Comparison of ENCODE assay signal across 27 cellular contexts in the genomic region with DNA sequence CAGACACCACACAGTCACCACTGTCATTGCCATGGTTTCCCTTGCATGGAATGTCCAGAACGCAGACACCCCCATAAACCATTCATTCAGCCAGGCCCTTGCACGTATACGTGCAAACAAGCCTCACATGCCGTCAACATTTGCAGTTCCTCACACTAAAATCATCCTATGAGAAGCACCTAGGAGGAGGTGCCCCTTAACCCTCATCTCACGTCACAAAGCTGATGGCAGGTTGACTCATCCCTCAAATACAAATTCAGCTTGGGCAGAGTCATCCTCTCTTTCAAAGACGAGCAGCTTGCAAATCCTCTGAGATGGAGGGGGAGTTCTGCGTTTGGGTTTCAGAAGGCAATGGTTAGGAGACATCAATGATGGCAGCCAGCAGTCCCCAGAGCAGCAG. TPM values are rescaled to one million over a fixed set of nuclear protein-coding genes. Genes with fewer than 3 reads are reported as not detected.
"Had no signal": no experiment of that assay in that cellular context is flagged by ENCODE, and none has a peak within 500 bp of the region (broad histone marks: within the 10 kb centered on the region; RNA-seq: fewer than 3 reads in every experiment).

No MANE protein-coding gene starts in this region.

- H3K27ac ChIP-seq: body of pancreas, heart right ventricle, parathyroid adenoma, thoracic aorta, upper lobe of left lung, VCaP had no signal

- H3K4me3 Mint-ChIP-seq: activated CD4-positive, alpha-beta T cell treated with anti-CD3 and anti-CD28 coated beads, Interleukin-2, amount 10 ng/mL, durations not matched to agents 7 days and 5 days; activated CD8-positive, alpha-beta T cell treated with anti-CD3 and anti-CD28 coated beads, Interleukin-2, amount 10 ng/mL, durations not matched to agents 7 days and 5 days; activated T-helper 1 cell treated with anti-CD3 and anti-CD28 coated beads, Interleukin-12 subunit alpha, Interleukin-12 subunit beta, Interleukin-2, Interleukin-4 antibody, amounts not matched to agents 30 ng/mL and 10 ng/mL and 1 ng/mL, durations not matched to agents 14 hours and 24 hours and 36 hours; nephron had no signal

- H3K27ac Mint-ChIP-seq: activated CD4-positive, alpha-beta T cell treated with anti-CD3 and anti-CD28 coated beads, Interleukin-2, amount 10 ng/mL, durations not matched to agents 7 days and 5 days; activated CD8-positive, alpha-beta T cell treated with anti-CD3 and anti-CD28 coated beads, Interleukin-2, amount 10 ng/mL, durations not matched to agents 7 days and 5 days; activated T-helper 1 cell treated with anti-CD3 and anti-CD28 coated beads, Interleukin-12 subunit alpha, Interleukin-12 subunit beta, Interleukin-2, Interleukin-4 antibody, amounts not matched to agents 30 ng/mL and 10 ng/mL and 1 ng/mL, durations not matched to agents 14 hours and 24 hours and 36 hours; nephron had no signal

- H3K4me2 ChIP-seq: smooth muscle cell had no signal

- H3K9ac ChIP-seq: parathyroid adenoma had no signal

- H3K4me1 ChIP-seq: body of pancreas, heart right ventricle, parathyroid adenoma, upper lobe of left lung had no signal

- H2AFZ ChIP-seq: parathyroid adenoma had no signal

- H3K79me2 ChIP-seq: parathyroid adenoma had no signal

- H3K4me1 Mint-ChIP-seq: activated CD4-positive, alpha-beta T cell treated with anti-CD3 and anti-CD28 coated beads, Interleukin-2, amount 10 ng/mL, durations not matched to agents 7 days and 5 days; nephron had no signal

- H3K9me3 Mint-ChIP-seq: activated CD4-positive, alpha-beta T cell treated with anti-CD3 and anti-CD28 coated beads, Interleukin-2, amount 10 ng/mL, durations not matched to agents 7 days and 5 days; activated T-helper 1 cell treated with anti-CD3 and anti-CD28 coated beads, Interleukin-12 subunit alpha, Interleukin-12 subunit beta, Interleukin-2, Interleukin-4 antibody, amounts not matched to agents 30 ng/mL and 10 ng/mL and 1 ng/mL, durations not matched to agents 14 hours and 24 hours and 36 hours; nephron had no signal

- DNase-seq: activated CD4-positive, alpha-beta T cell treated with anti-CD3 and anti-CD28 coated beads, Interleukin-2, amount 10 ng/mL, durations not matched to agents 7 days and 5 days; activated CD8-positive, alpha-beta T cell treated with anti-CD3 and anti-CD28 coated beads, Interleukin-2, amount 10 ng/mL, durations not matched to agents 7 days and 5 days; activated gamma-delta T cell; activated naive CD4-positive, alpha-beta T cell treated with anti-CD3 and anti-CD28 coated beads, Interleukin-2, amount 50 U/mL, for 16 hours; anterior cingulate cortex; body of pancreas; foreskin fibroblast; heart right ventricle; islet precursor cell; left cardiac atrium; midbrain; stimulated activated CD4-positive, alpha-beta T cell treated with anti-CD3 and anti-CD28 coated beads, Interleukin-15, amount 100 ng/mL, for 24 hours; stimulated activated naive CD4-positive, alpha-beta T cell; upper lobe of left lung had no signal

- H3K36me3 ChIP-seq: heart right ventricle, thoracic aorta, upper lobe of left lung had no signal

- H3K9me3 ChIP-seq: body of pancreas, heart right ventricle, thoracic aorta, upper lobe of left lung had no signal

- H3K4me3 ChIP-seq: body of pancreas, heart right ventricle, smooth muscle cell, thoracic aorta, upper lobe of left lung had no signal

RNA-seq across cellular contexts. Expression of a gene that starts 17.2 kb away (rescaled TPM):
- total RNA-seq: activated CD4-positive, alpha-beta T cell treated with anti-CD3 and anti-CD28 coated beads, Interleukin-2, amount 10 ng/mL, durations not matched to agents 7 days and 5 days; activated CD8-positive, alpha-beta T cell treated with anti-CD3 and anti-CD28 coated beads, Interleukin-2, amount 10 ng/mL, durations not matched to agents 7 days and 5 days; activated T-helper 1 cell treated with anti-CD3 and anti-CD28 coated beads, Interleukin-12 subunit alpha, Interleukin-12 subunit beta, Interleukin-2, Interleukin-4 antibody, amounts not matched to agents 30 ng/mL and 10 ng/mL and 1 ng/mL, durations not matched to agents 14 hours and 24 hours and 36 hours; body of pancreas; cardiac septum; chondrocyte; epithelial cell of proximal tubule; left cardiac atrium; liver; myocyte; sciatic nerve; T-helper 2 cell treated with Interferon-gamma antibody and Interleukin-4, amounts not matched to agents 100 ng/mL and 5 ng/mL, for 36 hours; upper lobe of left lung had no signal
- polyA plus RNA-seq: heart right ventricle, liver, smooth muscle cell had no signal

RNA-seq across cellular contexts. Expression of a gene that starts 40.3 kb away (rescaled TPM):
- total RNA-seq: activated CD8-positive, alpha-beta T cell treated with anti-CD3 and anti-CD28 coated beads, Interleukin-2, amount 10 ng/mL, durations not matched to agents 7 days and 5 days; activated T-helper 1 cell treated with anti-CD3 and anti-CD28 coated beads, Interleukin-12 subunit alpha, Interleukin-12 subunit beta, Interleukin-2, Interleukin-4 antibody, amounts not matched to agents 30 ng/mL and 10 ng/mL and 1 ng/mL, durations not matched to agents 14 hours and 24 hours and 36 hours; body of pancreas; cardiac septum; chondrocyte; epithelial cell of proximal tubule; heart right ventricle; myocyte had no signal
- polyA plus RNA-seq: heart right ventricle had no signal

RNA-seq across cellular contexts. Expression of a gene that starts 56.7 kb away (rescaled TPM):
- total RNA-seq: activated CD4-positive, alpha-beta T cell treated with anti-CD3 and anti-CD28 coated beads, Interleukin-2, amount 10 ng/mL, durations not matched to agents 7 days and 5 days; activated CD8-positive, alpha-beta T cell treated with anti-CD3 and anti-CD28 coated beads, Interleukin-2, amount 10 ng/mL, durations not matched to agents 7 days and 5 days; activated T-helper 1 cell treated with anti-CD3 and anti-CD28 coated beads, Interleukin-12 subunit alpha, Interleukin-12 subunit beta, Interleukin-2, Interleukin-4 antibody, amounts not matched to agents 30 ng/mL and 10 ng/mL and 1 ng/mL, durations not matched to agents 14 hours and 24 hours and 36 hours; body of pancreas; cardiac septum; chondrocyte; epithelial cell of proximal tubule; heart right ventricle; left cardiac atrium; liver; myocyte; sciatic nerve; smooth muscle cell; T-helper 2 cell treated with Interferon-gamma antibody and Interleukin-4, amounts not matched to agents 100 ng/mL and 5 ng/mL, for 36 hours; thoracic aorta; upper lobe of left lung had no signal
- polyA plus RNA-seq: heart right ventricle, liver, smooth muscle cell had no signal
